13 cellular contexts compared by ENCODE assay signal in genomic region chr1:18928406-18928805, GRCh38. TPM values are rescaled to one million over a fixed set of nuclear protein-coding genes. Genes with fewer than 3 reads are reported as not detected.
DNase-seq lines count a peak whose midpoint lies in the region; ATAC-seq and TF ChIP-seq lines count a peak whose summit lies in the region.
"Had no signal": no experiment of that assay in that cellular context is flagged by ENCODE, and none has a peak within 500 bp of the region (broad histone marks: within the 10 kb centered on the region; RNA-seq: fewer than 3 reads in every experiment).

No MANE protein-coding gene starts in this region.

- H3K27ac Mint-ChIP-seq in activated T-helper 17 cell treated with anti-CD3 and anti-CD28 coated beads, Interleukin-2, amount 50 U/mL, for 72 hours = peak overlapping the region; percentile 96
- H3K27ac Mint-ChIP-seq in natural killer cell = peak overlapping the region; percentile 93 to 95
- no peak overlapping the region for H3K27ac Mint-ChIP-seq in chondrocyte (ENCODE audit: unreplicated experiment)

- H3K4me1 Mint-ChIP-seq in activated T-helper 17 cell treated with anti-CD3 and anti-CD28 coated beads, Interleukin-2, amount 50 U/mL, for 72 hours = peaks cover 49% of the 10 kb centered on the region
- peaks cover 73 to 82% of the 10 kb centered on the region in 2 donors for H3K4me1 Mint-ChIP-seq in natural killer cell
- peaks cover 67% of the 10 kb centered on the region for H3K4me1 Mint-ChIP-seq in chondrocyte (ENCODE audit: low read depth)

- peak overlapping the region; percentile 83 for H3K4me3 Mint-ChIP-seq in activated T-helper 17 cell treated with anti-CD3 and anti-CD28 coated beads, Interleukin-2, amount 50 U/mL, for 72 hours
- peak overlapping the region; percentile 93 for H3K4me3 Mint-ChIP-seq in natural killer cell
- no peak overlapping the region for H3K4me3 Mint-ChIP-seq in chondrocyte (ENCODE audit: unreplicated experiment)

- TF ChIP-seq CTCF in natural killer cell (IDR thresholded peaks at IDR 0.05) (no peak), WERI-Rb-1 (IDR thresholded peaks at IDR 0.05; ENCODE audit: low read depth, low read length) (no peak), chondrocyte (IDR thresholded peaks at IDR 0.05) (no peak)

- no peaks in the 10 kb centered on the region for H3K36me3 Mint-ChIP-seq in activated T-helper 17 cell treated with anti-CD3 and anti-CD28 coated beads, Interleukin-2, amount 50 U/mL, for 72 hours (ENCODE audit: low read depth)
- no peaks in the 10 kb centered on the region for H3K36me3 Mint-ChIP-seq in natural killer cell
- peaks cover 1% of the 10 kb centered on the region for H3K36me3 Mint-ChIP-seq in chondrocyte (ENCODE audit: low read depth)

- intact Hi-C loops in natural killer cell (cut with micrococcal nuclease) = no loop called here

- in situ Hi-C loops in G401 (cut with HindIII; ENCODE audit: low sequenced_read_pairs) = no loop called here

- peak overlapping the region in 9 of 11 experiments; percentile 84 to 96 (median 91); a peak in 17 of 22 replicates for H3K27ac ChIP-seq in BLaER1 treated with 17β-estradiol and CSF1 and Interleukin-3, amounts not matched to agents 10 nM and 100 nM
- H3K27ac ChIP-seq in WERI-Rb-1 = no peak overlapping the region
- H3K27ac ChIP-seq: testis had no signal

- peak overlapping the region; percentile 90 to 100 (median 98) for H3K4me2 ChIP-seq in BLaER1 treated with 17β-estradiol and CSF1 and Interleukin-3, amounts not matched to agents 10 nM and 100 nM

- peaks cover 85 to 95% (median 92%) of the 10 kb centered on the region in 10 experiments for H3K4me1 ChIP-seq in BLaER1 treated with 17β-estradiol and CSF1 and Interleukin-3, amounts not matched to agents 10 nM and 100 nM
- H3K4me1 ChIP-seq: testis had no signal

- DNase-seq in G401 (ENCODE audit: low spot score) = peak; percentile 14
- no peak for DNase-seq in natural killer cell
- no peak for DNase-seq in WERI-Rb-1
- no peak for DNase-seq in chondrocyte (ENCODE audit: low spot score)
- no peak for DNase-seq in pons (ENCODE audit: low spot score)
- DNase-seq: GOT3, MG63, mucosa of descending colon, NCI-H2227 treated with DMSO at 0.1 percent for 48 hours, testis had no signal

- H3K27me3 ChIP-seq in BLaER1 treated with 17β-estradiol and CSF1 and Interleukin-3, amounts not matched to agents 10 nM and 100 nM = no peaks in the 10 kb centered on the region
- H3K27me3 ChIP-seq in WERI-Rb-1 (ENCODE audit: insufficient read depth, low read depth, severe bottlenecking) = no peaks in the 10 kb centered on the region
- H3K27me3 ChIP-seq: MG63, testis had no signal

- H3K9me3 Mint-ChIP-seq in activated T-helper 17 cell treated with anti-CD3 and anti-CD28 coated beads, Interleukin-2, amount 50 U/mL, for 72 hours = no peaks in the 10 kb centered on the region
- H3K9me3 Mint-ChIP-seq in natural killer cell = peaks cover 0 to 2% of the 10 kb centered on the region in 2 donors
- no peaks in the 10 kb centered on the region for H3K9me3 Mint-ChIP-seq in chondrocyte (ENCODE audit: low read depth)

- H3K4me3 ChIP-seq in BLaER1 treated with 17β-estradiol and CSF1 and Interleukin-3, amounts not matched to agents 10 nM and 100 nM = peak overlapping the region in 5 of 10 experiments; percentile 43 to 64 (median 49); a peak in 8 of 20 replicates
- H3K4me3 ChIP-seq in WERI-Rb-1 (ENCODE audit: low read depth, low read length) = no peak overlapping the region
- H3K4me3 ChIP-seq: MG63, mucosa of descending colon, testis had no signal

- peak overlapping the region in 10 of 11 experiments; percentile 62 to 83 (median 76); a peak in 19 of 22 replicates for H3K9ac ChIP-seq in BLaER1 treated with 17β-estradiol and CSF1 and Interleukin-3, amounts not matched to agents 10 nM and 100 nM

- H4K20me1 ChIP-seq in BLaER1 treated with 17β-estradiol and CSF1 and Interleukin-3, amounts not matched to agents 10 nM and 100 nM = peaks cover 0 to 87% (median 28%) of the 10 kb centered on the region in 11 experiments; a peak in 16 of 22 replicates

- H3K9me3 ChIP-seq in BLaER1 treated with 17β-estradiol and CSF1 and Interleukin-3, amounts not matched to agents 10 nM and 100 nM (replicated peaks in 1 of 11) = no peaks in the 10 kb centered on the region
- no peaks in the 10 kb centered on the region for H3K9me3 ChIP-seq in WERI-Rb-1 (ENCODE audit: severe bottlenecking)
- H3K9me3 ChIP-seq: MG63, mucosa of descending colon, testis had no signal

- H3K27me3 Mint-ChIP-seq in activated T-helper 17 cell treated with anti-CD3 and anti-CD28 coated beads, Interleukin-2, amount 50 U/mL, for 72 hours = no peaks in the 10 kb centered on the region
- H3K27me3 Mint-ChIP-seq in natural killer cell (ENCODE audit: low read depth in 2 of 2) (no peaks in the 10 kb centered on the region), chondrocyte (ENCODE audit: low read depth) (no peaks in the 10 kb centered on the region)

- no peak for ATAC-seq in activated T-helper 17 cell treated with anti-CD3 and anti-CD28 coated beads, Interleukin-2, amount 50 U/mL, for 72 hours (replicated peaks)
- no peak for ATAC-seq in natural killer cell
- ATAC-seq in GM18498 (IDR thresholded peaks at IDR 0.05; ENCODE audit: unreplicated experiment) = no peak

- H3K36me3 ChIP-seq in BLaER1 treated with 17β-estradiol and CSF1 and Interleukin-3, amounts not matched to agents 10 nM and 100 nM = no peaks in the 10 kb centered on the region
- H3K36me3 ChIP-seq in WERI-Rb-1 = no peaks in the 10 kb centered on the region
- H3K36me3 ChIP-seq: MG63 had no signal

RNA-seq across cellular contexts. Expression of gene ALDH4A1, which starts 26.1 kb away (rescaled TPM):
- total RNA-seq in G401 (2014; rRNA removed; shearing (Covaris generic)) = 40.5 and 51.4 TPM in 2 replicates
- 1 to 10 TPM; 3.5 to 4.8 TPM for total RNA-seq in activated T-helper 17 cell treated with anti-CD3 and anti-CD28 coated beads, Interleukin-2, amount 50 U/mL, for 72 hours
- total RNA-seq in natural killer cell = 1 to 10 TPM; 3.4 to 4.1 (median 3.7) TPM
- 9.3 to 15.0 TPM (median 14.2 TPM) in 3 replicates for total RNA-seq in chondrocyte

RNA-seq across cellular contexts. Expression of gene IFFO2, which starts 28.1 kb away (rescaled TPM):
- 12.7 and 15.7 TPM in 2 replicates for total RNA-seq in G401 (2014; rRNA removed; shearing (Covaris generic))
- 10 to 100 TPM; 17.0 to 38.2 TPM for total RNA-seq in activated T-helper 17 cell treated with anti-CD3 and anti-CD28 coated beads, Interleukin-2, amount 50 U/mL, for 72 hours
- total RNA-seq in natural killer cell (100 to 1,000 TPM in 1 of 3 donors, 10 to 100 TPM in 2; 52.4 to 105 (median 66.5) TPM), chondrocyte (13.9 to 18.9 TPM (median 18.8 TPM) in 3 replicates)
